In genomic region chr6:127732927-127733326, GRCh38 we compare ENCODE assay signal across 21 cellular contexts.
DNase-seq lines count a peak whose midpoint lies in the region; ATAC-seq, FAIRE-seq and TF ChIP-seq lines count a peak whose summit lies in the region.
"Had no signal": no experiment of that assay in that cellular context is flagged by ENCODE, and none has a peak within 500 bp of the region (broad histone marks: within the 10 kb centered on the region; RNA-seq: fewer than 3 reads in every experiment).

No MANE protein-coding gene starts in this region.

- H3K9me3 Mint-ChIP-seq in activated CD4-positive, alpha-beta memory T cell treated with anti-CD3 and anti-CD28 coated beads for 36 hours, result no peaks in the 10 kb centered on the region
- H3K9me3 Mint-ChIP-seq: CD4-positive, CD25-positive, alpha-beta regulatory T cell; CD8-positive, alpha-beta memory T cell had no signal

- H3K4ac ChIP-seq in neuronal stem cell (ENCODE audit: low read length), result no peak overlapping the region

- no peaks in the 10 kb centered on the region for H3K79me2 ChIP-seq in HepG2 (ENCODE audit: insufficient read depth, low read length)
- H3K79me2 ChIP-seq in K562 (ENCODE audit: control insufficient read depth, insufficient read depth, low read length), result no peaks in the 10 kb centered on the region

- ATAC-seq in HepG2 (no peak), right lobe of liver (no peak), K562 (no peak), GM21390 (IDR thresholded peaks at IDR 0.05; ENCODE audit: unreplicated experiment) (no peak)

- no peaks in the 10 kb centered on the region for H3K36me3 ChIP-seq in HepG2 (replicated peaks in 1 of 2; ENCODE audit: control insufficient read depth in 1 of 2, insufficient read depth in 2 of 2, low read length in 2 of 2)
- no peaks in the 10 kb centered on the region for H3K36me3 ChIP-seq in right lobe of liver
- H3K36me3 ChIP-seq in K562 (ENCODE audit: control insufficient read depth, insufficient read depth, low read length), result no peaks in the 10 kb centered on the region
- no peaks in the 10 kb centered on the region for H3K36me3 ChIP-seq in neuronal stem cell (replicated peaks in 1 of 2; ENCODE audit: control insufficient read depth in 2 of 2, insufficient read depth in 2 of 2, low read length in 2 of 2)
- H3K36me3 ChIP-seq: BLaER1 had no signal

- H2BK12ac ChIP-seq in neuronal stem cell (ENCODE audit: low read length), result no peak overlapping the region

- H3K23ac ChIP-seq in neuronal stem cell (ENCODE audit: low read depth, low read length, poor library complexity), result no peak overlapping the region

- no peak for DNase-seq in HepG2 (ENCODE audit: low spot score)
- DNase-seq in right lobe of liver, result no peak
- DNase-seq in GM12891 (ENCODE audit: insufficient read length, low spot score), result no peak
- DNase-seq in K562 (ENCODE audit: extremely low read depth in 1 of 4, low spot score in 3 of 4), result no peak
- no peak for DNase-seq in neuronal stem cell (ENCODE audit: low spot score)
- no peak for DNase-seq in NCI-H2029 treated with DMSO at 0.1 percent for 48 hours (lab: John Stamatoyannopoulos, UW)
- no peak for DNase-seq in activated CD4-positive, alpha-beta memory T cell treated with anti-CD3 and anti-CD28 coated beads for 36 hours
- DNase-seq: CD4-positive, CD25-positive, alpha-beta regulatory T cell; CD8-positive, alpha-beta memory T cell; DMS53; DMS79 treated with DMSO at 0.1 percent for 48 hours; GF-D8; GM23248; H7; HCEC 1CT had no signal

- intact Hi-C loops in HepG2 (cut with micrococcal nuclease; ENCODE audit: unreplicated experiment) (no loop called here), right lobe of liver (cut with DNase I) (loop anchor here (10.0 kb wide), 2 partner anchors 992 to 1002 kb away; no protein-coding TSS in a partner anchor), K562 (cut with micrococcal nuclease) (loop anchor here (10.0 kb wide), 1 partner anchor 592 kb away; no protein-coding TSS in a partner anchor)
- intact Hi-C loops in activated CD4-positive, alpha-beta memory T cell treated with anti-CD3 and anti-CD28 coated beads for 36 hours (cut with micrococcal nuclease), result loop anchor here (10.0 kb wide), 2 partner anchors 248 to 442 kb away; no protein-coding TSS in a partner anchor

- H3K18ac ChIP-seq in neuronal stem cell (ENCODE audit: low read length), result no peak overlapping the region

- POLR2A ChIA-PET in HepG2 (lab: Yijun Ruan, JAX), result no interaction called here
- POLR2A ChIA-PET in K562 (lab: Yijun Ruan, JAX), result no interaction called here
- POLR2A ChIA-PET in activated CD4-positive, alpha-beta memory T cell treated with anti-CD3 and anti-CD28 coated beads for 36 hours (lab: Charles Lee), result no interaction called here

- no peak overlapping the region for H3K27ac ChIP-seq in HepG2 (ENCODE audit: extremely low read length, insufficient read depth, low read length)
- H3K27ac ChIP-seq in right lobe of liver, result no peak overlapping the region
- H3K27ac ChIP-seq in K562 (ENCODE audit: extremely low read depth, low read depth, low read length), result no peak overlapping the region
- no peak overlapping the region for H3K27ac ChIP-seq in neuronal stem cell (replicated peaks; ENCODE audit: low read length)
- H3K27ac ChIP-seq: BLaER1, C4-2B, GM23248 had no signal

- H4K8ac ChIP-seq in neuronal stem cell (ENCODE audit: low read depth, low read length), result no peak overlapping the region

- 5% methylated on average over 3 of the region's 3 CpGs for WGBS in HepG2 (ENCODE audit: low lambda C conversion rate)
- WGBS in right lobe of liver (ENCODE audit: insufficient coverage, low coverage, low lambda C conversion rate, missing lambda C conversion rate), result 53% methylated on average over 3 of the region's 3 CpGs
- WGBS in K562 (ENCODE audit: insufficient coverage, low coverage, missing lambda C conversion rate), result 2% methylated on average over 3 of the region's 3 CpGs
- no CpG with 5 or more reads among the region's 3 CpGs for WGBS in neuronal stem cell (ENCODE audit: extremely low coverage in 2 of 2, insufficient read length in 2 of 2, insufficient replicate concordance in 1 of 2), 2 donors

- no peak overlapping the region for H3K27ac Mint-ChIP-seq in activated CD4-positive, alpha-beta memory T cell treated with anti-CD3 and anti-CD28 coated beads for 36 hours
- H3K27ac Mint-ChIP-seq: B cell; CD4-positive, CD25-positive, alpha-beta regulatory T cell had no signal

- no peak overlapping the region for H2BK120ac ChIP-seq in neuronal stem cell (ENCODE audit: low read depth, low read length)

- no peak for TF ChIP-seq CTCF in HepG2 (CRISPR knock-in tag; IDR thresholded peaks at IDR 0.05)
- TF ChIP-seq CTCF in right lobe of liver (IDR thresholded peaks at IDR 0.05), result no peak
- no peak for TF ChIP-seq CTCF in K562 (IDR thresholded peaks at IDR 0.05 in 2 of 3, conservative IDR thresholded peaks at IDR 0.05 in 1 of 3; ENCODE audit: insufficient read depth in 2 of 3, low read depth in 1 of 3, low read length in 3 of 3)

- H2AK5ac ChIP-seq in neuronal stem cell (ENCODE audit: low read depth, low read length), result no peak overlapping the region

- H3K4me2 ChIP-seq in HepG2 (ENCODE audit: low read depth, low read length) (no peak overlapping the region), K562 (ENCODE audit: insufficient read depth, low read length) (no peak overlapping the region), neuronal stem cell (ENCODE audit: insufficient read depth, low read length, poor library complexity, severe bottlenecking) (no peak overlapping the region)
- H3K4me2 ChIP-seq: BLaER1 had no signal

- BruUV-seq in HepG2 (replicated peaks; lab: Mats Ljungman, UMichigan) (no TSS peak), K562 (replicated peaks; lab: Mats Ljungman, UMichigan) (no TSS peak)

- H2AFZ ChIP-seq in HepG2 (ENCODE audit: low read length), result no peak overlapping the region
- no peak overlapping the region for H2AFZ ChIP-seq in K562 (ENCODE audit: low read depth, low read length)
- peak overlapping the region; percentile 1 for H2AFZ ChIP-seq in neuronal stem cell (ENCODE audit: low read length)
- H2AFZ ChIP-seq: GM23248 had no signal

- H3K27me3 Mint-ChIP-seq in activated CD4-positive, alpha-beta memory T cell treated with anti-CD3 and anti-CD28 coated beads for 36 hours, result no peaks in the 10 kb centered on the region
- H3K27me3 Mint-ChIP-seq: B cell; CD4-positive, CD25-positive, alpha-beta regulatory T cell; CD8-positive, alpha-beta memory T cell had no signal

- H3K4me3 Mint-ChIP-seq in activated CD4-positive, alpha-beta memory T cell treated with anti-CD3 and anti-CD28 coated beads for 36 hours, result no peak overlapping the region
- H3K4me3 Mint-ChIP-seq: B cell; CD4-positive, CD25-positive, alpha-beta regulatory T cell; CD8-positive, alpha-beta memory T cell had no signal

- H3K4me3 ChIP-seq in HepG2 (replicated peaks in 1 of 3; ENCODE audit: insufficient read depth in 1 of 3, low read depth in 2 of 3, low read length in 3 of 3) (no peak overlapping the region), right lobe of liver (no peak overlapping the region), K562 (no peak overlapping the region), neuronal stem cell (ENCODE audit: low read length in 2 of 2) (no peak overlapping the region)
- H3K4me3 ChIP-seq: BLaER1, GM23248 had no signal

- no peak for TF ChIP-seq RAD21 in HepG2 (CRISPR knock-in tag; IDR thresholded peaks at IDR 0.05)
- no peak for TF ChIP-seq RAD21 in K562 (CRISPR knock-in tag; conservative IDR thresholded peaks at IDR 0.05 in 1 of 2, IDR thresholded peaks at IDR 0.05 in 1 of 2)

- no peaks in the 10 kb centered on the region for H3K79me1 ChIP-seq in neuronal stem cell (ENCODE audit: low read depth, low read length)

- peaks cover 0 to 9% of the 10 kb centered on the region in 2 experiments; a peak in 1 of 5 replicates for H3K27me3 ChIP-seq in HepG2 (ENCODE audit: control insufficient read depth in 1 of 2, insufficient read depth in 2 of 2, low read length in 2 of 2)
- no peaks in the 10 kb centered on the region for H3K27me3 ChIP-seq in right lobe of liver
- no peaks in the 10 kb centered on the region for H3K27me3 ChIP-seq in K562 (ENCODE audit: control insufficient read depth in 2 of 2, insufficient read depth in 2 of 2, low read length in 2 of 2)
- H3K27me3 ChIP-seq in neuronal stem cell (ENCODE audit: control insufficient read depth in 3 of 3, insufficient read depth in 3 of 3, low read depth in 1 of 3, low read length in 3 of 3), result no peaks in the 10 kb centered on the region
- H3K27me3 ChIP-seq: BLaER1 had no signal

- H2BK15ac ChIP-seq in neuronal stem cell (ENCODE audit: low read length), result no peak overlapping the region

- no peak overlapping the region for H4K91ac ChIP-seq in neuronal stem cell (ENCODE audit: low read depth, low read length, poor library complexity)

- H4K20me1 ChIP-seq in HepG2 (ENCODE audit: insufficient read depth, low read length) (no peaks in the 10 kb centered on the region), K562 (replicated peaks; ENCODE audit: control insufficient read depth, insufficient read depth, low read length) (no peaks in the 10 kb centered on the region)
- H4K20me1 ChIP-seq: BLaER1 had no signal

- CTCF ChIA-PET in HepG2 (lab: Yijun Ruan, JAX; ENCODE audit: low intra/inter-chr PET ratio, low total read pairs) (no interaction called here), K562 (lab: Yijun Ruan, JAX; ENCODE audit: low intra/inter-chr PET ratio) (no interaction called here)
- CTCF ChIA-PET in activated CD4-positive, alpha-beta memory T cell treated with anti-CD3 and anti-CD28 coated beads for 36 hours (lab: Charles Lee), result no interaction called here

- no peak overlapping the region for H2BK5ac ChIP-seq in neuronal stem cell (ENCODE audit: low read length)

- in situ Hi-C loops in HepG2 (cut with HindIII; ENCODE audit: extremely low pct_ligation_motif_present, low pct_unique_long_range_greater_than_20kb), result no loop called here
- in situ Hi-C loops in K562 (cut with MboI), result no loop called here

- no peaks in the 10 kb centered on the region for H3K9me1 ChIP-seq in K562 (ENCODE audit: control insufficient read depth, insufficient read depth, low read length)

- TF ChIP-seq POLR2A in HepG2 (IDR thresholded peaks at IDR 0.05; ENCODE audit: insufficient read depth in 1 of 2, low read depth in 2 of 2, low read length in 2 of 2), result no peak
- TF ChIP-seq POLR2A in right lobe of liver (IDR thresholded peaks at IDR 0.05), result no peak
- no peak for TF ChIP-seq POLR2A in GM12891 (IDR thresholded peaks at IDR 0.05; ENCODE audit: low read depth, low read length)
- TF ChIP-seq POLR2A in K562 (conservative IDR thresholded peaks at IDR 0.05), result no peak

- H3K4me1 Mint-ChIP-seq in activated CD4-positive, alpha-beta memory T cell treated with anti-CD3 and anti-CD28 coated beads for 36 hours (ENCODE audit: low read depth), result peaks cover 34% of the 10 kb centered on the region
- H3K4me1 Mint-ChIP-seq: B cell had no signal

- H3K36me3 Mint-ChIP-seq in activated CD4-positive, alpha-beta memory T cell treated with anti-CD3 and anti-CD28 coated beads for 36 hours, result no peaks in the 10 kb centered on the region
- H3K36me3 Mint-ChIP-seq: CD4-positive, CD25-positive, alpha-beta regulatory T cell had no signal

- H3K14ac ChIP-seq in neuronal stem cell (ENCODE audit: low read length), result no peak overlapping the region

- H3K9ac ChIP-seq in HepG2 (ENCODE audit: insufficient read depth, low read depth, low read length), result no peak overlapping the region
- no peak overlapping the region for H3K9ac ChIP-seq in K562 (ENCODE audit: insufficient read depth in 1 of 2, low read depth in 2 of 2, low read length in 2 of 2)
- H3K9ac ChIP-seq in neuronal stem cell (ENCODE audit: low read depth, low read length, poor library complexity), result no peak overlapping the region
- H3K9ac ChIP-seq: BLaER1, GM23248 had no signal

- no peak for FAIRE-seq in HepG2 (lab: Jason Lieb, UNC)
- no peak for FAIRE-seq in GM12891 (lab: Jason Lieb, UNC)
- FAIRE-seq in K562 (lab: Jason Lieb, UNC), result no peak
- FAIRE-seq: GM12892, H1 had no signal

- TF ChIP-seq EP300 in HepG2 (IDR thresholded peaks at IDR 0.05; ENCODE audit: low read depth in 2 of 2, low read length in 2 of 2) (no peak), HepG2 (CRISPR knock-in tag; IDR thresholded peaks at IDR 0.05; ENCODE audit: borderline replicate concordance) (no peak), K562 (IDR thresholded peaks at IDR 0.05; ENCODE audit: low read length) (no peak)

- no peaks in the 10 kb centered on the region for H3K9me3 ChIP-seq in HepG2 (ENCODE audit: low read length)
- no peaks in the 10 kb centered on the region for H3K9me3 ChIP-seq in right lobe of liver
- H3K9me3 ChIP-seq in K562 (replicated peaks; ENCODE audit: control insufficient read depth, insufficient read depth, low read depth, low read length), result no peaks in the 10 kb centered on the region
- no peaks in the 10 kb centered on the region for H3K9me3 ChIP-seq in neuronal stem cell (replicated peaks in 1 of 2; ENCODE audit: control insufficient read depth in 2 of 2, insufficient read depth in 1 of 2, low read depth in 1 of 2, low read length in 2 of 2)
- H3K9me3 ChIP-seq: BLaER1 had no signal

- no peaks in the 10 kb centered on the region for H3K4me1 ChIP-seq in HepG2 (ENCODE audit: insufficient read depth, low read length)
- no peaks in the 10 kb centered on the region for H3K4me1 ChIP-seq in right lobe of liver
- H3K4me1 ChIP-seq in K562 (replicated peaks in 1 of 2; ENCODE audit: control insufficient read depth in 2 of 2, insufficient read depth in 2 of 2, low read length in 2 of 2), result no peaks in the 10 kb centered on the region
- no peaks in the 10 kb centered on the region for H3K4me1 ChIP-seq in neuronal stem cell (ENCODE audit: control insufficient read depth in 2 of 2, insufficient read depth in 1 of 2, low read depth in 1 of 2, low read length in 2 of 2)
- H3K4me1 ChIP-seq: BLaER1 had no signal

Comparison
In these comparisons a context has a peak if more than half of its experiments do, and no peak if none do; other contexts are left out.
1. Of the 241 proteins assayed by ChIP-seq in both HepG2 and K562: peak only in HepG2: none; only in K562: none; in both: CEBPB; in neither: 240.